ENCODE assay signal across 8 cellular contexts in the genomic region with DNA sequence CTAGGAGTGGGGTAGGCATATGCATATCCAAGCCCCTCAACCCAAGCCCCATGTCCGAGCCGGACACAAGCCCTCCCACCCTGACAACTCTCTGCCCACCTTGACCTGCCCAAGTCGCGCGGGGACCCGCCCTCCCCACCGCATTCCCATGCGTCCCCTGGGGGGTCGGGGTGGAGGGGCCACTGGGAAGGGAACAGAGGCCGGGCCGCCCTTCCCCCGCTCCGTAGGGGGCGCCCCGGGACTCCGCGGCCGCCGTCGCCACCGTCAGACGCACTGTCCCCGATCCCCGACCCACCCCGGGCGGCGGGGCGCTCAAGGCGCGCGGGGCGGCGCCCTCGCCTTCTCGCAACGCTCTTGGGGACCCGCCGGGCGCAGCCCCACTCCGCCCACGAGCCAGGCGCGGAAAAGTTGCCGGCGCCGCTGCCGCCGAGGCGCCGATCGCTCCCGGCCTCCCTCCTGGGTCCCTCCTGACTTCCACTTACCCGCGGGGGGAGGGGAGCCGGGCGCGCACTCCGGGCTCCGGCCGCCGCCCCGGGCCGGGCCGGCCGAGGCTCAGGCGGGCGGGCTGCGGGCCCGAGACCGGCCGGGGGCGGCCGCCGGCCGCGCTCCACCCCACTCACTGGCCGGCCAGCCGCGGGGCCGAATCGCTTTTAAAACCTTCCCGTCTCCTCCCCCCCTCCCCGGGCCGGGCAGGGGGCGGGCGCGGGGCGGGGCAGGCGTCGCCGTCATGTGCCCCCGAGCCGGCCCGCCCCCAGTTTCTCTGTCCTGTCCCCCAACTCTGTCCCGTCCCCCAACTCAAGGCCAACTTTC. TPM values are rescaled to one million over a fixed set of nuclear protein-coding genes. Genes with fewer than 3 reads are reported as not detected.
DNase-seq lines count a peak whose midpoint lies in the region; ATAC-seq and TF ChIP-seq lines count a peak whose summit lies in the region.

No MANE protein-coding gene starts in this region.

- H3K27me3 Mint-ChIP-seq in natural killer cell (ENCODE audit: low read depth in 2 of 2): no peaks in the 10 kb centered on the region

- peak; percentile 21 for ATAC-seq in GM18498 (IDR thresholded peaks at IDR 0.05; ENCODE audit: unreplicated experiment)
- peak; percentile 10 to 39 (median 29) for ATAC-seq in natural killer cell

- peak overlapping the region; percentile 74 for H3K4me2 ChIP-seq in OCI-LY7 (ENCODE audit: low read length)

- under 1% methylated on average over 95 of the region's 95 CpGs for whole genome bisulfite sequencing in urinary bladder

- POLR2A ChIA-PET in OCI-LY7 (lab: Charles Lee): no interaction called here

- H3K9me3 ChIP-seq in OCI-LY7 (ENCODE audit: low read length): no peaks in the 10 kb centered on the region

- CTCF ChIA-PET in OCI-LY7 (lab: Charles Lee; ENCODE audit: unreplicated experiment): no interaction called here

- H3K79me2 ChIP-seq in OCI-LY7 (ENCODE audit: insufficient read depth, low read depth, low read length): no peaks in the 10 kb centered on the region

- no peak overlapping the region for H3K27ac ChIP-seq in OCI-LY7 (ENCODE audit: low read depth, low read length, poor library complexity, severe bottlenecking)
- H3K27ac ChIP-seq in urinary bladder (ENCODE audit: low read depth): peak overlapping the region; percentile 99

- peak; percentile 70 for DNase-seq in A172 (ENCODE audit: low spot score)
- peak; percentile 36 for DNase-seq in OCI-LY7 (ENCODE audit: low spot score)
- peak; percentile 59 for DNase-seq in activated T-helper 9 cell treated with anti-CD3 and anti-CD28 coated beads, Interleukin-2, amount 50 U/mL, for 16 hours (ENCODE audit: low read depth)
- DNase-seq in fibroblast of peridontal ligament (ENCODE audit: extremely low read depth): peak; percentile 65
- peak; percentile 82 for DNase-seq in natural killer cell
- DNase-seq in NCI-H1092 (lab: John Stamatoyannopoulos, UW): no peak

- no peaks in the 10 kb centered on the region for H3K36me3 Mint-ChIP-seq in natural killer cell

- peak overlapping the region; percentile 83 for H2AFZ ChIP-seq in OCI-LY7 (ENCODE audit: low read length)

- TF ChIP-seq CTCF in OCI-LY7 (conservative IDR thresholded peaks at IDR 0.05; ENCODE audit: low read length) (peak; percentile 62), natural killer cell (IDR thresholded peaks at IDR 0.05) (no peak)

- peak overlapping the region; percentile 93 for H3K4me3 Mint-ChIP-seq in natural killer cell

- H3K9me3 Mint-ChIP-seq in natural killer cell: no peaks in the 10 kb centered on the region

- intact Hi-C loops in OCI-LY7 (cut with micrococcal nuclease; ENCODE audit: unreplicated experiment): no loop called here
- intact Hi-C loops in natural killer cell (cut with micrococcal nuclease): no loop called here

- H3K36me3 ChIP-seq in OCI-LY7 (ENCODE audit: insufficient read depth, low read length) (no peaks in the 10 kb centered on the region), urinary bladder (ENCODE audit: insufficient read depth) (no peaks in the 10 kb centered on the region)

- H4K20me1 ChIP-seq in OCI-LY7 (ENCODE audit: insufficient read depth, low read length): no peaks in the 10 kb centered on the region

- H3K4me3 ChIP-seq in OCI-LY7 (ENCODE audit: low read depth, low read length, poor library complexity, severe bottlenecking) (peak overlapping the region; percentile 68), urinary bladder (ENCODE audit: low read depth, low read length) (peak overlapping the region; percentile 94)

- peaks cover 60 to 78% of the 10 kb centered on the region in 2 donors for H3K4me1 Mint-ChIP-seq in natural killer cell

- H3K9me2 ChIP-seq in OCI-LY7 (ENCODE audit: insufficient read depth, low read length): no peaks in the 10 kb centered on the region

- BruUV-seq in OCI-LY7 (replicated peaks; lab: Mats Ljungman, UMichigan): no TSS peak

- H3K27ac Mint-ChIP-seq in natural killer cell: peak overlapping the region; percentile 99 to 100

- H3K4me1 ChIP-seq in OCI-LY7 (ENCODE audit: insufficient read depth, low read length, poor library complexity, severe bottlenecking): peaks cover 66% of the 10 kb centered on the region
- no peaks in the 10 kb centered on the region for H3K4me1 ChIP-seq in urinary bladder (ENCODE audit: insufficient read depth)

RNA-seq across cellular contexts. Expression of gene NANOS3, which starts 34.4 kb away (rescaled TPM):
- total RNA-seq in A172 (2014; rRNA removed; shearing (Covaris generic)): not detected in 2 replicates
- total RNA-seq in OCI-LY7 (2014; rRNA removed; shearing (Covaris generic)): not detected in 2 replicates
- not detected in 2 replicates for total RNA-seq in OCI-LY7 (2022)
- total RNA-seq in natural killer cell: 1 to 10 TPM; 2.6 to 6.3 (median 3.0) TPM
- not detected for total RNA-seq in urinary bladder
- polyA plus RNA-seq in urinary bladder: 0.57 TPM

RNA-seq across cellular contexts. Expression of gene ZSWIM4, which starts 47.3 kb away (rescaled TPM):
- total RNA-seq in A172 (2014; rRNA removed; shearing (Covaris generic)): 4.5 and 6.8 TPM in 2 replicates
- 3.7 and 5.0 TPM in 2 replicates for total RNA-seq in OCI-LY7 (2014; rRNA removed; shearing (Covaris generic))
- total RNA-seq in OCI-LY7 (2022) (10.8 and 13.4 TPM in 2 replicates), natural killer cell (1 to 10 TPM; 5.8 to 5.9 (median 5.9) TPM), urinary bladder (2.5 TPM)
- 2.2 TPM for polyA plus RNA-seq in urinary bladder
